In the genomic region with DNA sequence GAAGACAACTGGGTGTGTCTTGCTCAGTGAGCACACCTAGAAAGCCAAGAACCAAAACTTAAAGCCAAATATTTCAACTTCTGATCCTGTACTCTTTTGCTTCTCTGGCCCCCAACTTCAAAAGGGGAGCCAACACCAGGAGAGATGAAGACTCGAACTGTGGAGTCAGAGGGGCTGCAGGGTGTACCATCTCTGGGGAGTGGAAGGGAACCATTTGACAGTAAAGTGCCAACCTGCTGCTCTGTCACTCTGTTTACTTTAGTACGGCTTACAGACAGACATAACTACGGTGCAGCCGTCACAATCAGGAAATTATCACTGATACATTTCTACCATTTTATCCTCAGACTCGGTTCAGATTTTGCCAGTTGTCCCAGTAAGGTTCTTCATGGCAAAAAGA, we compare ENCODE assay signal across 12 cellular contexts. TPM values are rescaled to one million over a fixed set of nuclear protein-coding genes. Genes with fewer than 3 reads are reported as not detected.
DNase-seq lines count a peak whose midpoint lies in the region; ATAC-seq and TF ChIP-seq lines count a peak whose summit lies in the region.
"Had no signal": no experiment of that assay in that cellular context is flagged by ENCODE, and none has a peak within 500 bp of the region (broad histone marks: within the 10 kb centered on the region; RNA-seq: fewer than 3 reads in every experiment).

No MANE protein-coding gene starts in this region.

- H4K5ac ChIP-seq in H9 (ENCODE audit: insufficient read length, low read depth, low read length) = no peak overlapping the region

- H3T11ph ChIP-seq in H9 (ENCODE audit: low read length) = no peak overlapping the region

- ATAC-seq in activated T-helper 17 cell treated with anti-CD3 and anti-CD28 coated beads, Interleukin-2, amount 50 U/mL, for 72 hours (replicated peaks) = no peak
- ATAC-seq in HG03469 (IDR thresholded peaks at IDR 0.05; ENCODE audit: unreplicated experiment) (no peak), HG02759 (IDR thresholded peaks at IDR 0.05; ENCODE audit: unreplicated experiment) (no peak), GM18502 (IDR thresholded peaks at IDR 0.05; ENCODE audit: poor library complexity, unreplicated experiment) (no peak)

- WGBS in H9 (ENCODE audit: extremely low coverage, insufficient read length, low lambda C conversion rate) = no CpG with 5 or more reads among the region's 5 CpGs
- WGBS in mesodermal cell (ENCODE audit: insufficient coverage in 2 of 2), 2 experiments = 91 to 95% methylated on average over 5 of the region's 5 CpGs

- H2BK12ac ChIP-seq in H9 (ENCODE audit: insufficient read length, low read depth, low read length) = no peak overlapping the region

- H3K4me2 ChIP-seq in BLaER1 treated with 17β-estradiol and CSF1 and Interleukin-3, amounts not matched to agents 10 nM and 100 nM = peak overlapping the region; percentile 51 to 98 (median 86)
- peak overlapping the region; percentile 33 for H3K4me2 ChIP-seq in H9 (ENCODE audit: insufficient read depth, insufficient read length, low read length)

- no peak overlapping the region for H2BK120ac ChIP-seq in H9 (ENCODE audit: low read depth, low read length, poor library complexity, severe bottlenecking)

- H2BK20ac ChIP-seq in H9 (ENCODE audit: low read depth, low read length, poor library complexity, severe bottlenecking) = no peak overlapping the region

- no peak overlapping the region for H2AK5ac ChIP-seq in H9 (ENCODE audit: insufficient read length, low read length)

- H3K27ac ChIP-seq in BLaER1 treated with 17β-estradiol and CSF1 and Interleukin-3, amounts not matched to agents 10 nM and 100 nM = no peak overlapping the region
- no peak overlapping the region for H3K27ac ChIP-seq in H9 (ENCODE audit: insufficient read length, low read depth, low read length)
- H3K27ac ChIP-seq in mesodermal cell (ENCODE audit: low read depth, low read length, severe bottlenecking) = no peak overlapping the region

- H3K4ac ChIP-seq in H9 (ENCODE audit: low read depth, low read length) = no peak overlapping the region

- no peak overlapping the region for H3K18ac ChIP-seq in H9 (ENCODE audit: insufficient read length, low read depth, low read length)

- peaks cover 5% of the 10 kb centered on the region for H3K79me1 ChIP-seq in H9 (ENCODE audit: insufficient read depth, low read depth, low read length, poor library complexity, severe bottlenecking)

- peak overlapping the region in 1 of 11 experiments; percentile 39; a peak in 2 of 22 replicates for H3K9ac ChIP-seq in BLaER1 treated with 17β-estradiol and CSF1 and Interleukin-3, amounts not matched to agents 10 nM and 100 nM
- no peak overlapping the region for H3K9ac ChIP-seq in H9 (ENCODE audit: extremely low read depth, insufficient read length, low read length)

- peaks cover 34 to 36% of the 10 kb centered on the region in 2 experiments for H3K4me1 Mint-ChIP-seq in H9
- peaks cover 21% of the 10 kb centered on the region for H3K4me1 Mint-ChIP-seq in activated T-helper 17 cell treated with anti-CD3 and anti-CD28 coated beads, Interleukin-2, amount 50 U/mL, for 72 hours

- no peak overlapping the region for H3K14ac ChIP-seq in H9 (ENCODE audit: insufficient read depth, low read length)

- H2BK15ac ChIP-seq in H9 (ENCODE audit: low read depth, low read length) = no peak overlapping the region

- H3K27me3 Mint-ChIP-seq in H9 (ENCODE audit: low read depth) = no peaks in the 10 kb centered on the region; the same call in 1 of the 2 replicates
- no peaks in the 10 kb centered on the region for H3K27me3 Mint-ChIP-seq in activated T-helper 17 cell treated with anti-CD3 and anti-CD28 coated beads, Interleukin-2, amount 50 U/mL, for 72 hours

- peaks cover 0 to 41% (median 4%) of the 10 kb centered on the region in 11 experiments; a peak in 7 of 22 replicates for H4K20me1 ChIP-seq in BLaER1 treated with 17β-estradiol and CSF1 and Interleukin-3, amounts not matched to agents 10 nM and 100 nM
- H4K20me1 ChIP-seq in H9 (ENCODE audit: control insufficient read depth, insufficient read depth, insufficient read length) = no peaks in the 10 kb centered on the region

- peaks cover 5 to 13% (median 11%) of the 10 kb centered on the region in 11 experiments; a peak in 20 of 22 replicates for H3K9me3 ChIP-seq in BLaER1 treated with 17β-estradiol and CSF1 and Interleukin-3, amounts not matched to agents 10 nM and 100 nM (replicated peaks in 1 of 11)
- H3K9me3 ChIP-seq in H9 (ENCODE audit: control insufficient read depth, low read depth, low read length) (no peaks in the 10 kb centered on the region), mesodermal cell (ENCODE audit: control insufficient read depth, low read length) (no peaks in the 10 kb centered on the region)

- H2BK5ac ChIP-seq in H9 (ENCODE audit: insufficient read length, low read length) = no peak overlapping the region

- H3K79me2 ChIP-seq in H9 (ENCODE audit: insufficient read depth, low read length) = peaks cover 19% of the 10 kb centered on the region; the same call in 1 of the 2 replicates

- no peak overlapping the region for H4K91ac ChIP-seq in H9 (ENCODE audit: insufficient read length, low read depth, low read length)

- no peak overlapping the region for H2AFZ ChIP-seq in H9 (ENCODE audit: low read length)

- no peak for TF ChIP-seq CTCF in H9 (conservative IDR thresholded peaks at IDR 0.05)

- H3K27ac Mint-ChIP-seq in H9 = peak overlapping the region; percentile 24 to 71 (median 35); a peak in 3 of 7 replicates
- peak overlapping the region; percentile 91 for H3K27ac Mint-ChIP-seq in activated T-helper 17 cell treated with anti-CD3 and anti-CD28 coated beads, Interleukin-2, amount 50 U/mL, for 72 hours

- H4K8ac ChIP-seq in H9 (replicated peaks; ENCODE audit: insufficient read length, low read depth, low read length) = no peak overlapping the region

- no peaks in the 10 kb centered on the region for H3K27me3 ChIP-seq in BLaER1 treated with 17β-estradiol and CSF1 and Interleukin-3, amounts not matched to agents 10 nM and 100 nM
- no peaks in the 10 kb centered on the region for H3K27me3 ChIP-seq in H9 (ENCODE audit: insufficient read depth, low read length)

- H3K23ac ChIP-seq in H9 (ENCODE audit: insufficient read length, low read depth, low read length) = no peak overlapping the region

- H3K9me3 Mint-ChIP-seq in H9 = peaks cover 0 to 4% of the 10 kb centered on the region in 2 experiments; a peak in 3 of 5 replicates
- H3K9me3 Mint-ChIP-seq in activated T-helper 17 cell treated with anti-CD3 and anti-CD28 coated beads, Interleukin-2, amount 50 U/mL, for 72 hours = no peaks in the 10 kb centered on the region

- H3K56ac ChIP-seq in H9 (ENCODE audit: insufficient read length, low read depth, low read length) = no peak overlapping the region

- H3K4me3 Mint-ChIP-seq in H9 = peak overlapping the region; percentile 96 to 97
- peak overlapping the region; percentile 97 for H3K4me3 Mint-ChIP-seq in activated T-helper 17 cell treated with anti-CD3 and anti-CD28 coated beads, Interleukin-2, amount 50 U/mL, for 72 hours

- peaks cover 34 to 66% (median 56%) of the 10 kb centered on the region in 11 experiments for H3K36me3 ChIP-seq in BLaER1 treated with 17β-estradiol and CSF1 and Interleukin-3, amounts not matched to agents 10 nM and 100 nM
- peaks cover 62% of the 10 kb centered on the region for H3K36me3 ChIP-seq in mesodermal cell (ENCODE audit: control insufficient read depth, insufficient read depth, low read length)

- H3K36me3 Mint-ChIP-seq in H9 (ENCODE audit: insufficient read depth in 1 of 3, low read depth in 3 of 3) = peaks cover 32 to 47% (median 38%) of the 10 kb centered on the region in 3 experiments
- peaks cover 47% of the 10 kb centered on the region for H3K36me3 Mint-ChIP-seq in activated T-helper 17 cell treated with anti-CD3 and anti-CD28 coated beads, Interleukin-2, amount 50 U/mL, for 72 hours (ENCODE audit: low read depth)

- DNase-seq in H9 (no peak), LoVo (ENCODE audit: low spot score) (no peak)
- DNase-seq: activated CD4-positive, alpha-beta T cell treated with anti-CD3 and anti-CD28 coated beads for 1 hour; DMS153; NCI-H1105; stimulated activated naive CD4-positive, alpha-beta T cell treated with Interleukin-2 at 50 U/mL for 16 hours had no signal

- H3K4me3 ChIP-seq in BLaER1 treated with 17β-estradiol and CSF1 and Interleukin-3, amounts not matched to agents 10 nM and 100 nM = peak overlapping the region in 6 of 10 experiments; percentile 26 to 95 (median 90); a peak in 5 of 20 replicates
- peak overlapping the region; percentile 89 for H3K4me3 ChIP-seq in mesodermal cell (ENCODE audit: extremely low read depth, insufficient read depth, low read length, poor library complexity, severe bottlenecking)

- peaks cover 32 to 53% (median 45%) of the 10 kb centered on the region in 10 experiments for H3K4me1 ChIP-seq in BLaER1 treated with 17β-estradiol and CSF1 and Interleukin-3, amounts not matched to agents 10 nM and 100 nM
- H3K4me1 ChIP-seq in H9 (ENCODE audit: insufficient read depth, low read length) (peaks cover 2% of the 10 kb centered on the region), mesodermal cell (ENCODE audit: control insufficient read depth, insufficient read depth, low read length, poor library complexity, severe bottlenecking) (peaks cover 30% of the 10 kb centered on the region)

- peaks cover 3% of the 10 kb centered on the region for H3K23me2 ChIP-seq in H9 (ENCODE audit: insufficient read length, low read depth, low read length, poor library complexity, severe bottlenecking)

RNA-seq across cellular contexts. Expression of gene FBXO22, which starts 1.6 kb away (rescaled TPM):
- total RNA-seq in H9 (2021) = 59.2 and 59.9 TPM in 2 replicates
- 10 to 100 TPM; 36.8 to 55.1 TPM for total RNA-seq in activated T-helper 17 cell treated with anti-CD3 and anti-CD28 coated beads, Interleukin-2, amount 50 U/mL, for 72 hours
- 61.9 TPM for polyA plus RNA-seq in mesodermal cell (2013, experiment 1 of 2)
- 59.0 TPM for polyA plus RNA-seq in mesodermal cell (2013, experiment 2 of 2)
